ENCODE assay signal across 28 cellular contexts in genomic region chrX:102684772-102685520, GRCh38. TPM values are rescaled to one million over a fixed set of nuclear protein-coding genes. Genes with fewer than 3 reads are reported as not detected.
DNase-seq lines count a peak whose midpoint lies in the region; ATAC-seq and TF ChIP-seq lines count a peak whose summit lies in the region.
"Had no signal": no experiment of that assay in that cellular context is flagged by ENCODE, and none has a peak within 500 bp of the region (broad histone marks: within the 10 kb centered on the region; RNA-seq: fewer than 3 reads in every experiment).

No MANE protein-coding gene starts in this region.

- peak overlapping the region; percentile 47 for H3K4me3 Mint-ChIP-seq in natural killer cell
- H3K4me3 Mint-ChIP-seq in natural killer cell treated with Interleukin-12 subunit alpha and Interleukin-12 subunit beta and Interleukin-15 and Interleukin-18, amount 100 ng/mL, for 72 hours, result no peak overlapping the region
- H3K4me3 Mint-ChIP-seq: activated CD8-positive, alpha-beta T cell treated with anti-CD3 and anti-CD28 coated beads, Interleukin-2, amount 10 ng/mL, durations not matched to agents 7 days and 5 days; HFFc6; naive B cell; stimulated activated naive CD8-positive, alpha-beta T cell treated with anti-CD3 and anti-CD28 coated beads, Interleukin-15, amount 100 ng/mL, for 72 hours had no signal

- H3K4me1 ChIP-seq in right atrium auricular region (no peaks in the 10 kb centered on the region), BE2C (no peaks in the 10 kb centered on the region)
- H3K4me1 ChIP-seq: heart left ventricle, spleen, tibial nerve had no signal

- H3K36me3 Mint-ChIP-seq in natural killer cell, result peaks cover 10% of the 10 kb centered on the region
- H3K36me3 Mint-ChIP-seq in natural killer cell treated with Interleukin-12 subunit alpha and Interleukin-12 subunit beta and Interleukin-15 and Interleukin-18, amount 100 ng/mL, for 72 hours, result peaks cover 17% of the 10 kb centered on the region

- peak overlapping the region; percentile 75 to 76 for H3K27ac Mint-ChIP-seq in natural killer cell
- no peak overlapping the region for H3K27ac Mint-ChIP-seq in natural killer cell treated with Interleukin-12 subunit alpha and Interleukin-12 subunit beta and Interleukin-15 and Interleukin-18, amount 100 ng/mL, for 72 hours
- H3K27ac Mint-ChIP-seq: activated CD8-positive, alpha-beta T cell treated with anti-CD3 and anti-CD28 coated beads, Interleukin-2, amount 10 ng/mL, durations not matched to agents 7 days and 5 days; HFFc6; stimulated activated naive CD8-positive, alpha-beta T cell treated with anti-CD3 and anti-CD28 coated beads, Interleukin-15, amount 100 ng/mL, for 72 hours had no signal

- intact Hi-C loops in natural killer cell (cut with micrococcal nuclease), result no loop called here

- DNase-seq in natural killer cell, result no peak
- DNase-seq in natural killer cell treated with Interleukin-12 subunit alpha and Interleukin-12 subunit beta and Interleukin-15 and Interleukin-18, amount 100 ng/mL, for 72 hours (ENCODE audit: low spot score), result no peak
- DNase-seq in NCI-H1694 (lab: John Stamatoyannopoulos, UW), result peak; percentile 4
- DNase-seq in astrocyte of the hippocampus (ENCODE audit: low read depth, low spot score), result peak; percentile 53
- no peak for DNase-seq in right atrium auricular region (ENCODE audit: low spot score)
- no peak for DNase-seq in BE2C
- no peak for DNase-seq in ureter (ENCODE audit: low spot score)
- no peak for DNase-seq in EL
- DNase-seq: activated CD8-positive, alpha-beta T cell treated with anti-CD3 and anti-CD28 coated beads, Interleukin-2, amount 10 ng/mL, durations not matched to agents 7 days and 5 days; activated naive CD4-positive, alpha-beta T cell treated with Interleukin-2 at 50 U/mL for 16 hours; activated T-cell treated with anti-CD3 and anti-CD28 coated beads, Interleukin-2, amount 50 U/mL, for 1 hour; amniotic stem cell; C1 segment of cervical spinal cord; Calu3; GDM1; heart left ventricle; HFFc6; Kasumi-1; left colon; mesenchymal stem cell; naive B cell; NCI-H1436; NCI-H2227 treated with DMSO at 0.1 percent for 48 hours; spleen; stimulated activated CD4-positive, alpha-beta T cell treated with anti-CD3 and anti-CD28 coated beads, Interleukin-4, amount 100 ng/mL, for 24 hours; stimulated activated naive CD8-positive, alpha-beta T cell treated with anti-CD3 and anti-CD28 coated beads, Interleukin-15, amount 100 ng/mL, for 72 hours had no signal

- H3K27me3 Mint-ChIP-seq in natural killer cell (ENCODE audit: low read depth in 2 of 2), result no peaks in the 10 kb centered on the region
- H3K27me3 Mint-ChIP-seq in natural killer cell treated with Interleukin-12 subunit alpha and Interleukin-12 subunit beta and Interleukin-15 and Interleukin-18, amount 100 ng/mL, for 72 hours, result no peaks in the 10 kb centered on the region
- H3K27me3 Mint-ChIP-seq: naive B cell; stimulated activated naive CD8-positive, alpha-beta T cell treated with anti-CD3 and anti-CD28 coated beads, Interleukin-15, amount 100 ng/mL, for 72 hours had no signal

- peaks cover 10 to 14% of the 10 kb centered on the region in 2 donors for H3K4me1 Mint-ChIP-seq in natural killer cell
- H3K4me1 Mint-ChIP-seq in natural killer cell treated with Interleukin-12 subunit alpha and Interleukin-12 subunit beta and Interleukin-15 and Interleukin-18, amount 100 ng/mL, for 72 hours (ENCODE audit: low read depth in 2 of 2), result peaks cover 0 to 5% of the 10 kb centered on the region in 2 donors

- TF ChIP-seq CTCF in natural killer cell (IDR thresholded peaks at IDR 0.05) (no peak), right atrium auricular region (IDR thresholded peaks at IDR 0.05) (no peak), BE2C (IDR thresholded peaks at IDR 0.05; ENCODE audit: low read depth, low read length) (no peak)

- H3K4me3 ChIP-seq in right atrium auricular region, result no peak overlapping the region
- H3K4me3 ChIP-seq in BE2C (ENCODE audit: low read depth, low read length), result no peak overlapping the region
- H3K4me3 ChIP-seq: heart left ventricle, spleen, tibial nerve had no signal

- H3K9me3 Mint-ChIP-seq in natural killer cell, result peaks cover 3 to 7% of the 10 kb centered on the region in 2 donors
- peaks cover 7% of the 10 kb centered on the region for H3K9me3 Mint-ChIP-seq in natural killer cell treated with Interleukin-12 subunit alpha and Interleukin-12 subunit beta and Interleukin-15 and Interleukin-18, amount 100 ng/mL, for 72 hours

- H3K27me3 ChIP-seq in right atrium auricular region, result no peaks in the 10 kb centered on the region
- no peaks in the 10 kb centered on the region for H3K27me3 ChIP-seq in BE2C
- H3K27me3 ChIP-seq: heart left ventricle, spleen, tibial nerve had no signal

- no peak overlapping the region for H3K27ac ChIP-seq in right atrium auricular region
- H3K27ac ChIP-seq: heart left ventricle, spleen, tibial nerve had no signal

- peak in 1 of 3 donors; percentile 43 for ATAC-seq in natural killer cell
- no peak for ATAC-seq in natural killer cell treated with Interleukin-12 subunit alpha and Interleukin-12 subunit beta and Interleukin-15 and Interleukin-18, amount 100 ng/mL, for 72 hours
- ATAC-seq: activated CD8-positive, alpha-beta T cell treated with anti-CD3 and anti-CD28 coated beads, Interleukin-2, amount 10 ng/mL, durations not matched to agents 7 days and 5 days; heart left ventricle; left colon; Right ventricle myocardium inferior; stimulated activated naive CD8-positive, alpha-beta T cell treated with anti-CD3 and anti-CD28 coated beads, Interleukin-15, amount 100 ng/mL, for 72 hours had no signal

- H3K9me3 ChIP-seq in right atrium auricular region, result peaks cover 7 to 28% of the 10 kb centered on the region in 2 donors
- H3K9me3 ChIP-seq in BE2C, result no peaks in the 10 kb centered on the region

- H3K36me3 ChIP-seq in right atrium auricular region (no peaks in the 10 kb centered on the region), BE2C (no peaks in the 10 kb centered on the region)
- H3K36me3 ChIP-seq: spleen, tibial nerve had no signal

RNA-seq across cellular contexts. Expression of gene GPRASP2, which starts 27.3 kb away (rescaled TPM):
- under 1 TPM; 0.43 to 0.70 (median 0.68) TPM for total RNA-seq in natural killer cell
- under 1 TPM in 1 of 2 donors, not detected in 1; 0.48 TPM for total RNA-seq in natural killer cell treated with Interleukin-12 subunit alpha and Interleukin-12 subunit beta and Interleukin-15 and Interleukin-18, amount 100 ng/mL, for 72 hours
- 10 to 100 TPM; 14.8 to 21.9 TPM for total RNA-seq in right atrium auricular region
- polyA plus RNA-seq in BE2C (2012; ENCODE audit: insufficient read depth, insufficient read length, low read depth), result 3.1 TPM
- 12.2 TPM for total RNA-seq in ureter

RNA-seq across cellular contexts. Expression of gene GPRASP1, which starts 33.7 kb away (rescaled TPM):
- total RNA-seq in natural killer cell (10 to 100 TPM; 11.2 to 12.6 (median 12.2) TPM), right atrium auricular region (10 to 100 TPM; 11.4 to 18.6 TPM), ureter (16.8 TPM)
- total RNA-seq in natural killer cell treated with Interleukin-12 subunit alpha and Interleukin-12 subunit beta and Interleukin-15 and Interleukin-18, amount 100 ng/mL, for 72 hours, result 1 to 10 TPM; 1.1 to 1.9 TPM
- polyA plus RNA-seq in BE2C (2012; ENCODE audit: insufficient read depth, insufficient read length, low read depth), result 0.54 TPM

RNA-seq across cellular contexts. Expression of gene GPRASP3, which starts 35.6 kb away (rescaled TPM):
- total RNA-seq in natural killer cell, result 1 to 10 TPM; 2.1 to 2.9 (median 2.6) TPM
- total RNA-seq in natural killer cell treated with Interleukin-12 subunit alpha and Interleukin-12 subunit beta and Interleukin-15 and Interleukin-18, amount 100 ng/mL, for 72 hours, result 1 to 10 TPM; 1.9 to 2.5 TPM
- 1 to 10 TPM; 3.4 to 3.7 TPM for total RNA-seq in right atrium auricular region
- 2.7 TPM for polyA plus RNA-seq in BE2C (2012; ENCODE audit: insufficient read depth, insufficient read length, low read depth)
- 6.5 TPM for total RNA-seq in ureter

Comparison
In these comparisons a context has a peak if more than half of its experiments do, and no peak if none do; other contexts are left out.
1. H3K27ac Mint-ChIP-seq: peak in natural killer cell (2 of 2); none in natural killer cell treated with Interleukin-12 subunit alpha and Interleukin-12 subunit beta and Interleukin-15 and Interleukin-18, amount 100 ng/mL, for 72 hours (0 of 2).
2. DNase-seq: peak in NCI-H1694 (single experiment) and astrocyte of the hippocampus (single experiment); none in natural killer cell (single experiment), natural killer cell treated with Interleukin-12 subunit alpha and Interleukin-12 subunit beta and Interleukin-15 and Interleukin-18, amount 100 ng/mL, for 72 hours (single experiment), right atrium auricular region (single experiment), BE2C (single experiment), ureter (single experiment) and EL (single experiment).